8 cellular contexts compared by ENCODE assay signal in genomic region chr2:43636616-43637015, GRCh38. TPM values are rescaled to one million over a fixed set of nuclear protein-coding genes. Genes with fewer than 3 reads are reported as not detected.
A peak's percentile ranks its signal among the peaks of the same experiment; 100 is the strongest.
DNase-seq lines count a peak whose midpoint lies in the region; ATAC-seq and TF ChIP-seq lines count a peak whose summit lies in the region.

No MANE protein-coding gene starts in this region.

- no peaks in the 10 kb centered on the region for H3K9me3 Mint-ChIP-seq in activated CD4-positive, alpha-beta memory T cell treated with anti-CD3 and anti-CD28 coated beads, Interleukin-2, amount 10 ng/mL, durations not matched to agents 7 days and 5 days
- H3K9me3 Mint-ChIP-seq in stimulated activated naive B cell treated with anti-CD40 and anti-IgM and Interleukin-4, amounts not matched to agents 10 μg/mL and 1 μg/mL and 100 μg/mL, for 72 hours, result peaks cover 0 to 6% of the 10 kb centered on the region in 2 donors

- H3K4me3 Mint-ChIP-seq in activated CD4-positive, alpha-beta memory T cell treated with anti-CD3 and anti-CD28 coated beads, Interleukin-2, amount 10 ng/mL, durations not matched to agents 7 days and 5 days, result peak overlapping the region; percentile 77
- peak overlapping the region; percentile 84 for H3K4me3 Mint-ChIP-seq in stimulated activated naive B cell treated with anti-CD40 and anti-IgM and Interleukin-4, amounts not matched to agents 10 μg/mL and 1 μg/mL and 100 μg/mL, for 72 hours

- no peaks in the 10 kb centered on the region for H3K9me3 ChIP-seq in SK-N-SH
- no peaks in the 10 kb centered on the region for H3K9me3 ChIP-seq in iPS DF 6.9 (ENCODE audit: control insufficient read depth, insufficient read depth, low read length)

- no peaks in the 10 kb centered on the region for H3K79me2 ChIP-seq in SK-N-SH (ENCODE audit: insufficient read depth)

- CTCF ChIA-PET in SK-N-SH (lab: Yijun Ruan, JAX), result interaction anchor here (0.6 to 4.3 kb wide), 7 partner anchors 11 to 116 kb away, joined by 3 to 33 read pairs (median 3); no protein-coding TSS in a partner anchor
- CTCF ChIA-PET in activated CD4-positive, alpha-beta memory T cell treated with anti-CD3 and anti-CD28 coated beads, Interleukin-2, amount 10 ng/mL, durations not matched to agents 7 days and 5 days (lab: Charles Lee), result interaction anchor here (0.7 to 1.4 kb wide), 3 partner anchors 28 to 60 kb away, joined by 3 to 4 read pairs (median 3); no protein-coding TSS in a partner anchor

- H4K20me1 ChIP-seq in SK-N-SH (ENCODE audit: insufficient read depth), result no peaks in the 10 kb centered on the region

- no peaks in the 10 kb centered on the region for H3K36me3 Mint-ChIP-seq in activated CD4-positive, alpha-beta memory T cell treated with anti-CD3 and anti-CD28 coated beads, Interleukin-2, amount 10 ng/mL, durations not matched to agents 7 days and 5 days (ENCODE audit: low read depth)
- H3K36me3 Mint-ChIP-seq in stimulated activated naive B cell treated with anti-CD40 and anti-IgM and Interleukin-4, amounts not matched to agents 10 μg/mL and 1 μg/mL and 100 μg/mL, for 72 hours, result peaks cover 0 to 2% of the 10 kb centered on the region in 2 donors

- TF ChIP-seq CTCF in SK-N-SH (IDR thresholded peaks at IDR 0.05), result no peak

- DNase-seq in SK-N-SH (no peak), iPS DF 6.9 (ENCODE audit: low read depth, low spot score) (no peak), epidermal melanocyte (ENCODE audit: insufficient read length, low spot score) (no peak), NCI-H1417 treated with DMSO at 0.1 percent for 48 hours (lab: John Stamatoyannopoulos, UW) (no peak)
- no peak for DNase-seq in activated CD4-positive, alpha-beta memory T cell treated with anti-CD3 and anti-CD28 coated beads, Interleukin-2, amount 10 ng/mL, durations not matched to agents 7 days and 5 days
- DNase-seq in stimulated activated naive B cell treated with anti-CD40 and anti-IgM and Interleukin-4, amounts not matched to agents 10 μg/mL and 1 μg/mL and 100 μg/mL, for 72 hours, result no peak

- H3K27me3 ChIP-seq in SK-N-SH (ENCODE audit: insufficient read depth) (no peaks in the 10 kb centered on the region), iPS DF 6.9 (ENCODE audit: control insufficient read depth, insufficient read depth, low read length) (peaks cover 4% of the 10 kb centered on the region; the same call in 1 of the 2 replicates)

- peak overlapping the region; percentile 42 for H3K27ac Mint-ChIP-seq in activated CD4-positive, alpha-beta memory T cell treated with anti-CD3 and anti-CD28 coated beads, Interleukin-2, amount 10 ng/mL, durations not matched to agents 7 days and 5 days
- no peak overlapping the region for H3K27ac Mint-ChIP-seq in stimulated activated naive B cell treated with anti-CD40 and anti-IgM and Interleukin-4, amounts not matched to agents 10 μg/mL and 1 μg/mL and 100 μg/mL, for 72 hours

- no peak for TF ChIP-seq EP300 in SK-N-SH (IDR thresholded peaks at IDR 0.05; ENCODE audit: borderline replicate concordance in 1 of 2, low read depth in 1 of 2, low read length in 1 of 2)

- no peak for TF ChIP-seq RAD21 in SK-N-SH (IDR thresholded peaks at IDR 0.05; ENCODE audit: low read length)

- H3K27me3 Mint-ChIP-seq in activated CD4-positive, alpha-beta memory T cell treated with anti-CD3 and anti-CD28 coated beads, Interleukin-2, amount 10 ng/mL, durations not matched to agents 7 days and 5 days, result peaks cover 51% of the 10 kb centered on the region
- H3K27me3 Mint-ChIP-seq in stimulated activated naive B cell treated with anti-CD40 and anti-IgM and Interleukin-4, amounts not matched to agents 10 μg/mL and 1 μg/mL and 100 μg/mL, for 72 hours, result peaks cover 54 to 62% of the 10 kb centered on the region in 2 donors

- peaks cover 13% of the 10 kb centered on the region for H3K4me1 Mint-ChIP-seq in activated CD4-positive, alpha-beta memory T cell treated with anti-CD3 and anti-CD28 coated beads, Interleukin-2, amount 10 ng/mL, durations not matched to agents 7 days and 5 days
- peaks cover 7 to 15% of the 10 kb centered on the region in 2 donors for H3K4me1 Mint-ChIP-seq in stimulated activated naive B cell treated with anti-CD40 and anti-IgM and Interleukin-4, amounts not matched to agents 10 μg/mL and 1 μg/mL and 100 μg/mL, for 72 hours

- peak overlapping the region; percentile 96; the same call in 1 of the 2 replicates for H2AFZ ChIP-seq in SK-N-SH (ENCODE audit: low read depth)

- no peak for ATAC-seq in SK-N-SH treated with all-trans-retinoic acid at 6 μM for 48 hours
- ATAC-seq in stimulated activated naive B cell treated with anti-CD40 and anti-IgM and Interleukin-4, amounts not matched to agents 10 μg/mL and 1 μg/mL and 100 μg/mL, for 72 hours (replicated peaks), result peak; percentile 8 to 23
- ATAC-seq in HG03469 (IDR thresholded peaks at IDR 0.05; ENCODE audit: unreplicated experiment), result no peak

- POLR2A ChIA-PET in SK-N-SH (lab: Yijun Ruan, JAX), result interaction anchor here (0.9 to 1.1 kb wide), 2 partner anchors 41 to 138 kb away, joined by 3 read pairs; partner anchors contain the start of genes DYNC2LI1 and THADA
- POLR2A ChIA-PET in activated CD4-positive, alpha-beta memory T cell treated with anti-CD3 and anti-CD28 coated beads, Interleukin-2, amount 10 ng/mL, durations not matched to agents 7 days and 5 days (lab: Charles Lee), result interaction anchor here (1.0 to 1.4 kb wide), 4 partner anchors 39 to 826 kb away, joined by 3 to 4 read pairs (median 3); partner anchors contain the start of gene THADA

- H3K9ac ChIP-seq in SK-N-SH, result no peak overlapping the region

- H3K4me1 ChIP-seq in SK-N-SH (ENCODE audit: control insufficient read depth in 1 of 2, insufficient read depth in 2 of 2, low read depth in 1 of 2, low read length in 1 of 2) (peaks cover 0 to 9% of the 10 kb centered on the region in 2 experiments; a peak in 1 of 4 replicates), iPS DF 6.9 (ENCODE audit: control insufficient read depth, insufficient read depth, low read length) (no peaks in the 10 kb centered on the region)

- 58% methylated on average over 11 of the region's 11 CpGs for WGBS in SK-N-SH (ENCODE audit: low lambda C conversion rate)
- WGBS in iPS DF 6.9 (ENCODE audit: insufficient coverage, insufficient read length), result no CpG with 5 or more reads among the region's 11 CpGs

- peak overlapping the region; percentile 89 for H3K4me2 ChIP-seq in SK-N-SH

- peaks cover 5% of the 10 kb centered on the region for H3F3A ChIP-seq in SK-N-SH (replicated peaks; ENCODE audit: insufficient read depth)

- H3K9me2 ChIP-seq in SK-N-SH, result no peaks in the 10 kb centered on the region

- H3K36me3 ChIP-seq in SK-N-SH (replicated peaks in 1 of 2; ENCODE audit: control insufficient read depth in 1 of 2, insufficient read depth in 2 of 2, low read length in 1 of 2) (no peaks in the 10 kb centered on the region), iPS DF 6.9 (ENCODE audit: control insufficient read depth, insufficient read depth, low read length) (no peaks in the 10 kb centered on the region)

- H3K27ac ChIP-seq in SK-N-SH (ENCODE audit: low read depth in 2 of 2, low read length in 1 of 2), result no peak overlapping the region
- no peak overlapping the region for H3K27ac ChIP-seq in iPS DF 6.9 (ENCODE audit: low read length)

- peak overlapping the region; percentile 76 to 79 for H3K4me3 ChIP-seq in SK-N-SH (ENCODE audit: low read depth in 2 of 2, low read length in 1 of 2)
- H3K4me3 ChIP-seq in iPS DF 6.9 (ENCODE audit: low read length), result peak overlapping the region; percentile 20; the same call in 1 of the 2 replicates

TF ChIP-seq in SK-N-SH, 30 proteins besides CTCF, POLR2A, EP300 and RAD21 (continues in another document):
- TF ChIP-seq PBX3 (IDR thresholded peaks at IDR 0.05) (no peak), CHD2 (IDR thresholded peaks at IDR 0.05; ENCODE audit: low read length, partially characterized antibody) (no peak), FOXM1 (IDR thresholded peaks at IDR 0.05; ENCODE audit: low read depth) (no peak)

TF ChIP-seq in SK-N-SH treated with all-trans-retinoic acid at 6 μM for 48 hours, 23 proteins besides CTCF, POLR2A, EP300 and RAD21:
- TF ChIP-seq TCF4 (CRISPR knock-in tag; IDR thresholded peaks at IDR 0.05; ENCODE audit: borderline replicate concordance), result no peak
- TF ChIP-seq ZC3H10 (CRISPR knock-in tag; IDR thresholded peaks at IDR 0.05), result no peak
- no peak for TF ChIP-seq CSRNP3 (CRISPR knock-in tag; IDR thresholded peaks at IDR 0.05)
- TF ChIP-seq CSDC2 (CRISPR knock-in tag; IDR thresholded peaks at IDR 0.05), result no peak

RNA-seq across cellular contexts. Expression of gene PLEKHH2, which starts 0.4 kb away (rescaled TPM):
- 1.9 and 3.1 TPM in 2 replicates for polyA plus RNA-seq in SK-N-SH (2012; rRNA removed)
- polyA plus RNA-seq in SK-N-SH (2012; cell fraction: cytosol; rRNA removed), result 0.79 and 0.85 TPM in 2 replicates
- polyA plus RNA-seq in SK-N-SH (2012; cell fraction: nucleus; rRNA removed), result 7.0 and 14.4 TPM in 2 replicates
- under 1 TPM; 0.35 to 0.48 TPM for total RNA-seq in activated CD4-positive, alpha-beta memory T cell treated with anti-CD3 and anti-CD28 coated beads, Interleukin-2, amount 10 ng/mL, durations not matched to agents 7 days and 5 days

RNA-seq across cellular contexts. Expression of gene C1GALT1C1L, which starts 39.6 kb away (rescaled TPM):
- 2.6 and 3.1 TPM in 2 replicates for polyA plus RNA-seq in SK-N-SH (2012; rRNA removed)
- 4.1 and 4.5 TPM in 2 replicates for polyA plus RNA-seq in SK-N-SH (2012; cell fraction: cytosol; rRNA removed)
- 0.45 and 1.5 TPM in 2 replicates for polyA plus RNA-seq in SK-N-SH (2012; cell fraction: nucleus; rRNA removed)
- total RNA-seq in activated CD4-positive, alpha-beta memory T cell treated with anti-CD3 and anti-CD28 coated beads, Interleukin-2, amount 10 ng/mL, durations not matched to agents 7 days and 5 days, result not detected

RNA-seq across cellular contexts. Expression of gene THADA, which starts 40.8 kb away (rescaled TPM):
- polyA plus RNA-seq in SK-N-SH (2012; rRNA removed), result 17.1 and 25.6 TPM in 2 replicates
- 10.6 and 14.2 TPM in 2 replicates for polyA plus RNA-seq in SK-N-SH (2012; cell fraction: cytosol; rRNA removed)
- 55.8 and 67.5 TPM in 2 replicates for polyA plus RNA-seq in SK-N-SH (2012; cell fraction: nucleus; rRNA removed)
- 10 to 100 TPM; 21.6 to 25.8 TPM for total RNA-seq in activated CD4-positive, alpha-beta memory T cell treated with anti-CD3 and anti-CD28 coated beads, Interleukin-2, amount 10 ng/mL, durations not matched to agents 7 days and 5 days

Comparison
In these comparisons a context has a peak if more than half of its experiments do, and no peak if none do; other contexts are left out.
1. ATAC-seq: peak in stimulated activated naive B cell treated with anti-CD40 and anti-IgM and Interleukin-4, amounts not matched to agents 10 μg/mL and 1 μg/mL and 100 μg/mL, for 72 hours (2 of 2); none in SK-N-SH treated with all-trans-retinoic acid at 6 μM for 48 hours (single experiment) and HG03469 (single experiment).